Comparison of ENCODE assay signal across 18 cellular contexts in genomic region chr16:81598083-81598482, GRCh38.
DNase-seq lines count a peak whose midpoint lies in the region; ATAC-seq, FAIRE-seq and TF ChIP-seq lines count a peak whose summit lies in the region.
"Had no signal": no experiment of that assay in that cellular context is flagged by ENCODE, and none has a peak within 500 bp of the region (broad histone marks: within the 10 kb centered on the region; RNA-seq: fewer than 3 reads in every experiment).

No MANE protein-coding gene starts in this region.

- H3K79me2 ChIP-seq in KMS-11 (ENCODE audit: insufficient read depth, low read depth), result peaks cover 81% of the 10 kb centered on the region; the same call in 1 of the 2 replicates
- H3K79me2 ChIP-seq in neural progenitor cell (ENCODE audit: low read depth), result peaks cover 22% of the 10 kb centered on the region

- peaks cover 9% of the 10 kb centered on the region for H3K36me3 Mint-ChIP-seq in Calu3 (ENCODE audit: insufficient read depth, unreplicated experiment)
- peaks cover 3% of the 10 kb centered on the region for H3K36me3 Mint-ChIP-seq in neural progenitor cell

- H3K27me3 Mint-ChIP-seq in Calu3 (ENCODE audit: unreplicated experiment), result no peaks in the 10 kb centered on the region
- peaks cover 11% of the 10 kb centered on the region for H3K27me3 Mint-ChIP-seq in neural progenitor cell (ENCODE audit: insufficient read depth, low read depth)
- H3K27me3 Mint-ChIP-seq: activated CD8-positive, alpha-beta memory T cell treated with anti-CD3 and anti-CD28 coated beads, Interleukin-2, amount 10 ng/mL, durations not matched to agents 7 days and 5 days; IgD-negative memory B cell had no signal

- H4K20me1 ChIP-seq in KMS-11 (ENCODE audit: insufficient read depth) (peaks cover 5% of the 10 kb centered on the region; the same call in 1 of the 2 replicates), neural progenitor cell (ENCODE audit: low read depth) (peaks cover 31% of the 10 kb centered on the region)

- CTCF ChIA-PET in Calu3 (lab: Charles Lee), result interaction anchor here (0.8 to 1.5 kb wide), 2 partner anchors 10 to 15 kb away, joined by 3 read pairs; no protein-coding TSS in a partner anchor

- H3F3A ChIP-seq in neural progenitor cell (ENCODE audit: low read depth), result no peaks in the 10 kb centered on the region

- H3K4me1 ChIP-seq in KMS-11 (ENCODE audit: low read depth, poor library complexity, severe bottlenecking) (peaks cover 56% of the 10 kb centered on the region), neural progenitor cell (no peaks in the 10 kb centered on the region)
- H3K4me1 ChIP-seq in effector memory CD4-positive, alpha-beta T cell (ENCODE audit: control insufficient read depth, insufficient read depth, low read length, poor library complexity, severe bottlenecking), result no peaks in the 10 kb centered on the region

- no peak for ATAC-seq in GM21619 (IDR thresholded peaks at IDR 0.05; ENCODE audit: unreplicated experiment)
- ATAC-seq: activated CD8-positive, alpha-beta memory T cell treated with anti-CD3 and anti-CD28 coated beads, Interleukin-2, amount 10 ng/mL, durations not matched to agents 7 days and 5 days had no signal

- H3K4me1 Mint-ChIP-seq in Calu3 (ENCODE audit: low read depth, unreplicated experiment), result peaks cover 56% of the 10 kb centered on the region
- peaks cover 38% of the 10 kb centered on the region for H3K4me1 Mint-ChIP-seq in neural progenitor cell

- H3K9me3 ChIP-seq in neural progenitor cell (ENCODE audit: low read depth), result no peaks in the 10 kb centered on the region
- H3K9me3 ChIP-seq in effector memory CD4-positive, alpha-beta T cell (ENCODE audit: control insufficient read depth, low read length), result no peaks in the 10 kb centered on the region
- H3K9me3 ChIP-seq: left ventricle myocardium inferior, spleen, tibial artery had no signal

- H3K9me3 Mint-ChIP-seq in Calu3 (ENCODE audit: low read depth, unreplicated experiment) (no peaks in the 10 kb centered on the region), neural progenitor cell (no peaks in the 10 kb centered on the region)
- H3K9me3 Mint-ChIP-seq: IgD-negative memory B cell had no signal

- H3K9ac ChIP-seq in KMS-11, result no peak overlapping the region
- no peak overlapping the region for H3K9ac ChIP-seq in neural progenitor cell

- H3K27ac Mint-ChIP-seq in Calu3 (ENCODE audit: unreplicated experiment) (no peak overlapping the region), neural progenitor cell (no peak overlapping the region)
- H3K27ac Mint-ChIP-seq: activated CD8-positive, alpha-beta memory T cell treated with anti-CD3 and anti-CD28 coated beads, Interleukin-2, amount 10 ng/mL, durations not matched to agents 7 days and 5 days; IgD-negative memory B cell had no signal

- H3K4me3 ChIP-seq in KMS-11 (IDR thresholded peaks at IDR 0.05; ENCODE audit: insufficient read depth, low read depth, low read length) (no peak overlapping the region), bronchial epithelial cell (ENCODE audit: low read depth, low read length) (no peak overlapping the region), neural progenitor cell (no peak overlapping the region)
- no peak overlapping the region for H3K4me3 ChIP-seq in effector memory CD4-positive, alpha-beta T cell (ENCODE audit: insufficient read depth, low read depth, low read length, poor library complexity, severe bottlenecking)
- H3K4me3 ChIP-seq: left ventricle myocardium inferior, spleen, tibial artery had no signal

- H3K4me3 Mint-ChIP-seq in Calu3 (ENCODE audit: low read depth, unreplicated experiment), result no peak overlapping the region
- H3K4me3 Mint-ChIP-seq in neural progenitor cell, result no peak overlapping the region
- H3K4me3 Mint-ChIP-seq: activated CD8-positive, alpha-beta memory T cell treated with anti-CD3 and anti-CD28 coated beads, Interleukin-2, amount 10 ng/mL, durations not matched to agents 7 days and 5 days had no signal

- BruUV-seq in Calu3 (replicated peaks; lab: Mats Ljungman, UMichigan), result no TSS peak

- no peaks in the 10 kb centered on the region for H3K27me3 ChIP-seq in KMS-11 (ENCODE audit: insufficient read depth, low read depth)
- H3K27me3 ChIP-seq in bronchial epithelial cell (ENCODE audit: control insufficient read depth, insufficient read depth, low read length), result no peaks in the 10 kb centered on the region
- no peaks in the 10 kb centered on the region for H3K27me3 ChIP-seq in neural progenitor cell
- H3K27me3 ChIP-seq in effector memory CD4-positive, alpha-beta T cell (replicated peaks; ENCODE audit: control insufficient read depth, insufficient read depth, low read length, poor library complexity, severe bottlenecking), result no peaks in the 10 kb centered on the region
- H3K27me3 ChIP-seq: spleen, tibial artery had no signal

- TF ChIP-seq CTCF in Calu3 (IDR thresholded peaks at IDR 0.05; ENCODE audit: unreplicated experiment) (peak; percentile 44), KMS-11 (conservative IDR thresholded peaks at IDR 0.05; ENCODE audit: low read depth, low read length) (peak; percentile 18; the same call in 1 of the 2 replicates), bronchial epithelial cell (IDR thresholded peaks at IDR 0.05; ENCODE audit: insufficient read depth, low read length, severe bottlenecking) (peak; percentile 9), neural progenitor cell (IDR thresholded peaks at IDR 0.05) (peak; percentile 19)

- intact Hi-C loops in Calu3 (cut with micrococcal nuclease; ENCODE audit: unreplicated experiment), result no loop called here

- no peak for FAIRE-seq in bronchial epithelial cell (lab: Jason Lieb, UNC)

- H3K4me2 ChIP-seq in KMS-11 (no peak overlapping the region; the same call in 1 of the 2 replicates), neural progenitor cell (no peak overlapping the region)

- H3K27ac ChIP-seq in KMS-11, result no peak overlapping the region
- H3K27ac ChIP-seq in neural progenitor cell, result no peak overlapping the region
- no peak overlapping the region for H3K27ac ChIP-seq in effector memory CD4-positive, alpha-beta T cell (ENCODE audit: insufficient read depth, low read length, poor library complexity, severe bottlenecking)
- H3K27ac ChIP-seq: left ventricle myocardium inferior, spleen, tibial artery had no signal

- DNase-seq in Calu3, result no peak
- no peak for DNase-seq in bronchial epithelial cell (ENCODE audit: low read depth)
- DNase-seq in neural progenitor cell (ENCODE audit: low spot score), result no peak
- no peak for DNase-seq in dermis blood vessel endothelial cell
- no peak for DNase-seq in superior temporal gyrus (ENCODE audit: extremely low spot score)
- no peak for DNase-seq in effector memory CD4-positive, alpha-beta T cell
- DNase-seq: activated CD4-positive, alpha-beta T cell treated with anti-CD3 and anti-CD28 coated beads for 1 hour; activated CD8-positive, alpha-beta memory T cell treated with anti-CD3 and anti-CD28 coated beads, Interleukin-2, amount 10 ng/mL, durations not matched to agents 7 days and 5 days; activated effector memory CD4-positive, alpha-beta T cell treated with anti-CD3 and anti-CD28 coated beads, Interleukin-2, amount 50 U/mL, for 16 hours; left ventricle myocardium inferior; NCI-H2107; NCI-H526; spleen; T1000; tibial artery had no signal

- H3K36me3 ChIP-seq in KMS-11 (ENCODE audit: insufficient read depth), result no peaks in the 10 kb centered on the region
- peaks cover 1% of the 10 kb centered on the region for H3K36me3 ChIP-seq in bronchial epithelial cell (ENCODE audit: control insufficient read depth, insufficient read depth, low read length)
- no peaks in the 10 kb centered on the region for H3K36me3 ChIP-seq in neural progenitor cell
- no peaks in the 10 kb centered on the region for H3K36me3 ChIP-seq in effector memory CD4-positive, alpha-beta T cell (ENCODE audit: control insufficient read depth, insufficient read depth, low read length)
- H3K36me3 ChIP-seq: left ventricle myocardium inferior, tibial artery had no signal

- no peak overlapping the region for H2AFZ ChIP-seq in KMS-11 (ENCODE audit: low read depth)
- H2AFZ ChIP-seq in neural progenitor cell (replicated peaks), result no peak overlapping the region
